In genomic region chr7:131105803-131106680, GRCh38 we compare ENCODE assay signal across 8 cellular contexts.
DNase-seq lines count a peak whose midpoint lies in the region; ATAC-seq, FAIRE-seq and TF ChIP-seq lines count a peak whose summit lies in the region.

No MANE protein-coding gene starts in this region.

- peak overlapping the region; percentile 74 for H3K4me3 ChIP-seq in HUES6 (ENCODE audit: low read depth, low read length)
- peak overlapping the region; percentile 85 for H3K4me3 ChIP-seq in cardiac muscle cell
- H3K4me3 ChIP-seq in trophoblast cell (ENCODE audit: low read depth, low read length), result peak overlapping the region; percentile 89
- peak overlapping the region; percentile 69 to 92 (median 80) for H3K4me3 ChIP-seq in transverse colon

- H4K12ac ChIP-seq in trophoblast cell (ENCODE audit: low read depth, low read length), result peak overlapping the region; percentile 58

- peak overlapping the region; percentile 62 for H3K9ac ChIP-seq in HUES6 (ENCODE audit: low read length)
- no peak overlapping the region for H3K9ac ChIP-seq in trophoblast cell (ENCODE audit: low read length)

- TF ChIP-seq CTCF in D721Med (IDR thresholded peaks at IDR 0.05; ENCODE audit: insufficient read depth, missing control alignments), result no peak
- no peak for TF ChIP-seq CTCF in cardiac muscle cell (IDR thresholded peaks at IDR 0.05; ENCODE audit: low read depth, low read length)
- peak in 1 of 5 experiments; percentile 7 for TF ChIP-seq CTCF in transverse colon (IDR thresholded peaks at IDR 0.05)

- peaks cover 29% of the 10 kb centered on the region for H3K27me3 ChIP-seq in HUES6 (ENCODE audit: control insufficient read depth, insufficient read depth, low read length)
- peaks cover 58% of the 10 kb centered on the region for H3K27me3 ChIP-seq in cardiac muscle cell
- H3K27me3 ChIP-seq in trophoblast cell (ENCODE audit: insufficient read depth, low read length), result peaks cover 5% of the 10 kb centered on the region
- peaks cover 10% of the 10 kb centered on the region for H3K27me3 ChIP-seq in transverse colon

- peak; percentile 84 for TF ChIP-seq POLR2A in transverse colon (IDR thresholded peaks at IDR 0.05)

- H3K27ac Mint-ChIP-seq in activated naive CD8-positive, alpha-beta T cell, result peak overlapping the region; percentile 100

- H2BK120ac ChIP-seq in trophoblast cell (ENCODE audit: insufficient read depth, low read length, poor library complexity), result no peak overlapping the region

- H2BK12ac ChIP-seq in trophoblast cell (ENCODE audit: low read length), result peak overlapping the region; percentile 16

- 0 out of 2 replicates have a peak, but pooled peaks cover 5% of the 10 kb centered on the region for H3K36me3 ChIP-seq in HUES6 (ENCODE audit: control insufficient read depth, insufficient read depth, low read length)
- H3K36me3 ChIP-seq in cardiac muscle cell, result no peaks in the 10 kb centered on the region
- H3K36me3 ChIP-seq in trophoblast cell (ENCODE audit: control insufficient read depth in 1 of 2, insufficient read depth in 2 of 2, low read length in 2 of 2), result no peaks in the 10 kb centered on the region
- no peaks in the 10 kb centered on the region for H3K36me3 ChIP-seq in transverse colon

- H3K27me3 Mint-ChIP-seq in activated naive CD8-positive, alpha-beta T cell, result no peaks in the 10 kb centered on the region

- DNase-seq in D721Med (ENCODE audit: insufficient read length, low spot score) (peak; percentile 49), SK-MEL-5 (ENCODE audit: low read depth, low spot score) (peak; percentile 75), cardiac muscle cell (ENCODE audit: low read depth in 1 of 2, low spot score in 1 of 2) (peak; percentile 71 to 84), trophoblast cell (peak; percentile 56 to 75), transverse colon (peak; percentile 87)

- H3K4me1 Mint-ChIP-seq in activated naive CD8-positive, alpha-beta T cell (ENCODE audit: low read depth), result peaks cover 69% of the 10 kb centered on the region

- H4K91ac ChIP-seq in trophoblast cell (ENCODE audit: low read depth, low read length), result peak overlapping the region; percentile 71

- H3K9me3 Mint-ChIP-seq in activated naive CD8-positive, alpha-beta T cell (ENCODE audit: low read depth), result no peaks in the 10 kb centered on the region

- H2BK5ac ChIP-seq in trophoblast cell (ENCODE audit: low read depth, low read length, poor library complexity), result peak overlapping the region; percentile 10

- no peak overlapping the region for H3K18ac ChIP-seq in trophoblast cell (ENCODE audit: low read length)

- peak overlapping the region; percentile 99 for H3K4me3 Mint-ChIP-seq in activated naive CD8-positive, alpha-beta T cell

- peak overlapping the region; percentile 95 for H3K4me2 ChIP-seq in trophoblast cell (ENCODE audit: low read length)

- H3K14ac ChIP-seq in trophoblast cell (ENCODE audit: low read length), result peak overlapping the region; percentile 62

- no peak overlapping the region for H3K23ac ChIP-seq in trophoblast cell (ENCODE audit: low read length)

- no peak overlapping the region for H2AK5ac ChIP-seq in trophoblast cell (ENCODE audit: low read length)

- peaks cover 11% of the 10 kb centered on the region for H3K79me2 ChIP-seq in trophoblast cell (ENCODE audit: control insufficient read depth, insufficient read depth, low read length, poor library complexity)

- in situ Hi-C loops in SK-MEL-5 (cut with HindIII; ENCODE audit: low pct_unique_long_range_greater_than_20kb, low sequenced_read_pairs), result no loop called here
- in situ Hi-C loops in transverse colon (cut with MboI; ENCODE audit: low pct_ligation_motif_present in 1 of 4, low pct_unique_long_range_greater_than_20kb in 1 of 4, low sequenced_read_pairs in 3 of 4), result loop anchor here in 2 of 4 donors (25.0 kb wide), 2 partner anchors 206 to 306 kb away; no protein-coding TSS in a partner anchor

- intact Hi-C loops in transverse colon (cut with DNase I; ENCODE audit: low total_unique reads), result loop anchor here (10.0 kb wide), 1 partner anchor 1371 kb away; no protein-coding TSS in a partner anchor

- TF ChIP-seq EP300 in transverse colon (IDR thresholded peaks at IDR 0.05; ENCODE audit: low read depth), result peak; percentile 1

- peaks cover 22% of the 10 kb centered on the region for H3K36me3 Mint-ChIP-seq in activated naive CD8-positive, alpha-beta T cell

- no peak for FAIRE-seq in D721Med (lab: Jason Lieb, UNC)

- peak overlapping the region; percentile 31 for H3K4ac ChIP-seq in trophoblast cell (ENCODE audit: low read depth, low read length)

- H3K9me3 ChIP-seq in HUES6 (ENCODE audit: control insufficient read depth, insufficient read depth, low read depth, low read length) (no peaks in the 10 kb centered on the region), cardiac muscle cell (ENCODE audit: low read depth) (no peaks in the 10 kb centered on the region), trophoblast cell (ENCODE audit: insufficient read depth, low read depth, low read length) (no peaks in the 10 kb centered on the region), transverse colon (no peaks in the 10 kb centered on the region)

- peak overlapping the region; percentile 28 for H2AFZ ChIP-seq in trophoblast cell (ENCODE audit: insufficient read depth, low read length, poor library complexity)

- no CpG with 5 or more reads among the region's 108 CpGs for WGBS in trophoblast cell (ENCODE audit: extremely low coverage, insufficient coverage, insufficient read length)
- WGBS in transverse colon (ENCODE audit: low coverage in 1 of 2), 2 donors, result 0 to 1% methylated on average over 1 to 30 of the region's 108 CpGs

- H3K4me1 ChIP-seq in HUES6 (ENCODE audit: control insufficient read depth, insufficient read depth, low read length) (peaks cover 28% of the 10 kb centered on the region), cardiac muscle cell (ENCODE audit: low read depth) (no peaks in the 10 kb centered on the region), trophoblast cell (ENCODE audit: control insufficient read depth in 1 of 2, insufficient read depth in 2 of 2, low read length in 2 of 2) (peaks cover 10 to 16% of the 10 kb centered on the region in 2 experiments), transverse colon (peaks cover 4 to 64% (median 31%) of the 10 kb centered on the region in 4 donors)

- H3K27ac ChIP-seq in HUES6 (ENCODE audit: low read depth, low read length) (no peak overlapping the region), cardiac muscle cell (no peak overlapping the region), trophoblast cell (ENCODE audit: low read depth, low read length) (no peak overlapping the region), transverse colon (peak overlapping the region; percentile 92 to 97 (median 94))

- ATAC-seq in GM21367 (IDR thresholded peaks at IDR 0.05; ENCODE audit: unreplicated experiment), result peak; percentile 29

- peaks cover 15% of the 10 kb centered on the region for H3K79me1 ChIP-seq in trophoblast cell (ENCODE audit: low read length)

- peak overlapping the region; percentile 84 for H4K8ac ChIP-seq in trophoblast cell (ENCODE audit: low read depth, low read length)

Comparison
In these comparisons a context has a peak if more than half of its experiments do, and no peak if none do; other contexts are left out.
1. H3K27ac ChIP-seq: peak in transverse colon (4 of 4); none in HUES6 (single experiment), cardiac muscle cell (single experiment) and trophoblast cell (single experiment).
2. Peak in every context shown above with its lines, with median percentiles within 50 percentile points of each other: DNase-seq and H3K4me3 ChIP-seq.